Comparison of ENCODE assay signal across 9 cellular contexts in the genomic region with DNA sequence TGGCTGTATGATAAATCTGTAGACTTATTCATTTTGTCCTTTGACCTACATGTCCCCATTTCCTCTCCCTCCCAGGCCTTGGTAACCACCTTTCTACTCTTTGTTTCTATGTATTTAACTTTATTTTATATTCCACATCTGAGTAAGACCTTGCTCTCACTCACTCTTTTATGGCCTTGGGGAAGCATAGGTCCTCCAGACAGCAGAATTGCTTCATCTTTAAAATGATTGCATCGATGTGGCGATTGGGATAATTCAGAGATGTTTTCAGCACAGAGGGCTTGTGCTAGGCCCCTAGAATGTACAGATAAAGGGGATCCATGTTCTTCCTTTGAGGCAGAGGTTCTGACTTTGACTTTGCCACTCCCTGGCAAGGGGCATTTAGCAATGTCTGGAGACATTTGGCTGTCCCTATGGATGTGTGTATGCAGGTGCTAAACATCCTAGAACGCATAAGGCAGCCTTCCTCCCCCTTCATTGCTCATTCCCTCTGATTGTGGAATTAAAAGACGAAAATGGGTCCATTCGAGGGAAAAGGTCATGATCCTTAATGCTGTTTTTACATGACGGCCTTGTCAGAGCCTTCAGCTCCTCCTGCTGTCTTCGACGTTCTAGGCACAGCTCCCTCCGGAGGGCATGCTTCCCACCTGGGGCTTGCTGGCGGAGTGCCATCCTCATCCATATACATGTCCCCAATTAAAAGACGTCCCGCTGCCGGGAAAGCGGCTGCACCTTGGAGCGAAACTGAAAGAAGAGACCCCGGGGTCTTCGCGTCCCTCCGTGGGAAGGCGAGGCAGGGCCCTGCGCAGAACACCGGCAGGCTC. TPM values are rescaled to one million over a fixed set of nuclear protein-coding genes. Genes with fewer than 3 reads are reported as not detected.
DNase-seq lines count a peak whose midpoint lies in the region; ATAC-seq and TF ChIP-seq lines count a peak whose summit lies in the region.
"Had no signal": no experiment of that assay in that cellular context is flagged by ENCODE, and none has a peak within 500 bp of the region (broad histone marks: within the 10 kb centered on the region; RNA-seq: fewer than 3 reads in every experiment).

No MANE protein-coding gene starts in this region.

- peak overlapping the region; percentile 73 for H3K4me3 Mint-ChIP-seq in chondrocyte (ENCODE audit: unreplicated experiment)
- H3K4me3 Mint-ChIP-seq: activated naive CD8-positive, alpha-beta T cell treated with anti-CD3 and anti-CD28 coated beads, Interleukin-2, amount 10 ng/mL, durations not matched to agents 7 days and 5 days had no signal

- CTCF ChIA-PET in AG04450 (lab: Charles Lee), result no interaction called here

- H3K9me3 ChIP-seq in AG04450 (ENCODE audit: control insufficient read depth, insufficient read depth, low read length) (peaks cover 8% of the 10 kb centered on the region), mucosa of stomach (ENCODE audit: control insufficient read depth, low read length) (no peaks in the 10 kb centered on the region)

- DNase-seq in AG04450 (ENCODE audit: low read depth, low spot score), result no peak
- DNase-seq in M059J (ENCODE audit: low read depth), result peak; percentile 13
- no peak for DNase-seq in chondrocyte (ENCODE audit: low spot score)
- DNase-seq in Kasumi-1 (lab: John Stamatoyannopoulos, UW), result no peak
- DNase-seq in AG08395 (ENCODE audit: low spot score), result no peak
- DNase-seq in T1000 (lab: John Stamatoyannopoulos, UW), result no peak
- DNase-seq: activated naive CD8-positive, alpha-beta T cell treated with anti-CD3 and anti-CD28 coated beads, Interleukin-2, amount 10 ng/mL, durations not matched to agents 7 days and 5 days had no signal

- no peak for TF ChIP-seq CTCF in AG04450 (IDR thresholded peaks at IDR 0.05; ENCODE audit: low read depth, low read length)
- TF ChIP-seq CTCF in chondrocyte (IDR thresholded peaks at IDR 0.05), result peak; percentile 16

- POLR2A ChIA-PET in AG04450 (lab: Yijun Ruan, JAX), result interaction anchor here (0.8 to 1.3 kb wide), 2 partner anchors 9 to 290 kb away, joined by 3 to 5 read pairs; no protein-coding TSS in a partner anchor

- H3K27me3 ChIP-seq in AG04450 (ENCODE audit: control insufficient read depth, insufficient read depth, low read length) (no peaks in the 10 kb centered on the region), mucosa of stomach (ENCODE audit: control insufficient read depth, insufficient read depth, low read length) (no peaks in the 10 kb centered on the region)

- no peak for ATAC-seq in HG03520 (IDR thresholded peaks at IDR 0.05; ENCODE audit: unreplicated experiment)

- no peaks in the 10 kb centered on the region for H3K9me3 Mint-ChIP-seq in chondrocyte (ENCODE audit: low read depth)
- H3K9me3 Mint-ChIP-seq: activated naive CD8-positive, alpha-beta T cell treated with anti-CD3 and anti-CD28 coated beads, Interleukin-2, amount 10 ng/mL, durations not matched to agents 7 days and 5 days had no signal

- peaks cover 36% of the 10 kb centered on the region for H3K27me3 Mint-ChIP-seq in chondrocyte (ENCODE audit: low read depth)

- no peaks in the 10 kb centered on the region for H3K36me3 Mint-ChIP-seq in chondrocyte (ENCODE audit: low read depth)
- H3K36me3 Mint-ChIP-seq: activated naive CD8-positive, alpha-beta T cell treated with anti-CD3 and anti-CD28 coated beads, Interleukin-2, amount 10 ng/mL, durations not matched to agents 7 days and 5 days had no signal

- H3K36me3 ChIP-seq in mucosa of stomach (ENCODE audit: control insufficient read depth, insufficient read depth, low read length), result no peaks in the 10 kb centered on the region

- peak overlapping the region; percentile 69 for H3K4me3 ChIP-seq in AG04450 (ENCODE audit: low read depth, low read length)
- peak overlapping the region; percentile 10 for H3K4me3 ChIP-seq in mucosa of stomach (ENCODE audit: low read length)

- H3K4me1 Mint-ChIP-seq in chondrocyte (ENCODE audit: low read depth), result peaks cover 16% of the 10 kb centered on the region
- H3K4me1 Mint-ChIP-seq: activated naive CD8-positive, alpha-beta T cell treated with anti-CD3 and anti-CD28 coated beads, Interleukin-2, amount 10 ng/mL, durations not matched to agents 7 days and 5 days had no signal

- peaks cover 34% of the 10 kb centered on the region for H3K4me1 ChIP-seq in mucosa of stomach (ENCODE audit: control insufficient read depth, insufficient read depth, low read length)

- peak overlapping the region; percentile 58 for H3K9ac ChIP-seq in mucosa of stomach (ENCODE audit: low read length)

- H3K27ac ChIP-seq in AG04450 (ENCODE audit: low read depth, low read length), result peak overlapping the region; percentile 96

- peak overlapping the region; percentile 83 for H3K27ac Mint-ChIP-seq in chondrocyte (ENCODE audit: unreplicated experiment)
- H3K27ac Mint-ChIP-seq: activated naive CD8-positive, alpha-beta T cell treated with anti-CD3 and anti-CD28 coated beads, Interleukin-2, amount 10 ng/mL, durations not matched to agents 7 days and 5 days had no signal

RNA-seq across cellular contexts. Expression of a gene that starts 1.1 kb away (rescaled TPM):
- 2.9 and 3.6 TPM in 2 replicates for polyA plus RNA-seq in AG04450 (2011; rRNA removed)
- polyA minus RNA-seq in AG04450 (2011; rRNA and poly(A)+ RNA removed), result 10.4 and 21.5 TPM in 2 replicates
- total RNA-seq in M059J (2014; rRNA removed; shearing (Covaris generic)), result 8.2 and 10.7 TPM in 2 replicates
- 0.20 to 0.31 TPM in 2 of 3 replicates, not detected in the other for total RNA-seq in chondrocyte
- total RNA-seq: activated naive CD8-positive, alpha-beta T cell treated with anti-CD3 and anti-CD28 coated beads, Interleukin-2, amount 10 ng/mL, durations not matched to agents 7 days and 5 days had no signal
